11 cellular contexts compared by ENCODE assay signal in the genomic region with DNA sequence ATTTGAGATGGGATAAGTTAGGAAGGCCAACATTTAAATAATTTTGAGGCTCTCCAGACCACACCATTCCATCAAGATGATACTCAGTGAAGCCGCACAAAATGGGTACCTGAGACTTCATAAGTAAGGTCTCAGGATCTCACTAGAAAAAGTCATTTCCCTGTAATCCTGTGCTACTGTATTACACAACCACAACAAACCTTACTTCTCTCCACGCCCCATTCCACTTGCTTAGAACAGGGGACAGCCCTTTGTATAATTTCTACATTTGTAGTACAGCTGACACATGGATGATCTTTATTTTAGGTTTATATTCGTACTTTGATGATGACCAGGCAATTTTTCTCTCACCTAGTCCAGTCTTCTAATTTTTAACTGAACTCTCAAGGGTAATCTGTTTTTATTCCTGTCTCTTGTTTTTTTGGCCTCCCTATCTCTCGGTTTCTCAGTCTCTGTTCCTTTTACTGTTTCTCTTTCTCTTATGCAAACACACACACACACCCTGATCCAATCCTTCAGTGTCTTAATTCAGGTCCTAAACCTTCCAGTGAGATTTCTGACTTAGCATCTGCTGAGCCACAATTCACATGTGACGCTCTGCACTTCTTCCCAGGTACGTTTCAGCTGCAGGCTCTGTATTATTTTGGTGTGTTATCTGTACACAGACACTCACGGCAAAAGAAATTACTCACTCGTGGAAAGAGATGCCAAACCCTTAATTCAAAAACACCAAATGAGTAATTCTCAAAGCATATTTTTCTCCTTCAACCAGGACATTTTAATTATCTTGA.
A peak's percentile ranks its signal among the peaks of the same experiment; 100 is the strongest.
DNase-seq lines count a peak whose midpoint lies in the region; ATAC-seq and TF ChIP-seq lines count a peak whose summit lies in the region.
"Had no signal": no experiment of that assay in that cellular context is flagged by ENCODE, and none has a peak within 500 bp of the region (broad histone marks: within the 10 kb centered on the region; RNA-seq: fewer than 3 reads in every experiment).

No MANE protein-coding gene starts in this region.

- peak; percentile 56 for ATAC-seq in gastroesophageal sphincter
- no peak for ATAC-seq in GM21737 (IDR thresholded peaks at IDR 0.05; ENCODE audit: unreplicated experiment)

- TF ChIP-seq POLR2A in gastroesophageal sphincter (IDR thresholded peaks at IDR 0.05) (no peak), sigmoid colon (IDR thresholded peaks at IDR 0.05) (no peak)

- peak; percentile 62 for DNase-seq in EH (ENCODE audit: low read depth)
- DNase-seq in M059J (ENCODE audit: low read depth) = peak; percentile 68
- DNase-seq in sigmoid colon = no peak
- DNase-seq in occipital lobe (lab: John Stamatoyannopoulos, UW) = no peak
- no peak for DNase-seq in HuH-7.5 (ENCODE audit: low spot score)
- DNase-seq in central memory CD4-positive, alpha-beta T cell = no peak
- DNase-seq: activated naive CD4-positive, alpha-beta T cell treated with anti-CD3 and anti-CD28 coated beads, Interleukin-2, amount 10 ng/mL, durations not matched to agents 7 days and 5 days; H7; NCI-H2171 treated with DMSO at 0.1 percent for 48 hours had no signal

- intact Hi-C loops in sigmoid colon (cut with DNase I) = loop anchor here (5.0 kb wide), 1 partner anchor 185 kb away; no protein-coding TSS in a partner anchor

- H3K36me3 ChIP-seq in gastroesophageal sphincter (no peaks in the 10 kb centered on the region), sigmoid colon (no peaks in the 10 kb centered on the region)

- TF ChIP-seq EP300 in gastroesophageal sphincter (IDR thresholded peaks at IDR 0.05) (no peak), sigmoid colon (IDR thresholded peaks at IDR 0.05) (no peak)

- TF ChIP-seq CTCF in gastroesophageal sphincter (IDR thresholded peaks at IDR 0.05) (no peak), sigmoid colon (IDR thresholded peaks at IDR 0.05) (no peak)

- H3K27me3 ChIP-seq in gastroesophageal sphincter (no peaks in the 10 kb centered on the region), sigmoid colon (no peaks in the 10 kb centered on the region)

- no peaks in the 10 kb centered on the region for H3K9me3 ChIP-seq in gastroesophageal sphincter
- H3K9me3 ChIP-seq in sigmoid colon = no peaks in the 10 kb centered on the region

- peak overlapping the region in 3 of 4 donors; percentile 63 to 70 (median 63) for H3K27ac ChIP-seq in gastroesophageal sphincter
- peak overlapping the region; percentile 61 to 76 (median 65) for H3K27ac ChIP-seq in sigmoid colon

- H3K4me3 ChIP-seq in gastroesophageal sphincter (no peak overlapping the region), sigmoid colon (no peak overlapping the region)

- 36 to 46% methylated on average over 7 to 8 of the region's 8 CpGs for WGBS in gastroesophageal sphincter (ENCODE audit: low coverage in 1 of 2), 2 donors
- 26 to 60% methylated on average over 8 of the region's 8 CpGs for WGBS in sigmoid colon, 2 donors

- H3K4me1 ChIP-seq in gastroesophageal sphincter (peaks cover 0 to 27% (median 3%) of the 10 kb centered on the region in 3 donors), sigmoid colon (peaks cover 0 to 29% (median 17%) of the 10 kb centered on the region in 4 donors)

Comparison
In these comparisons a context has a peak if more than half of its experiments do, and no peak if none do; other contexts are left out.
1. DNase-seq: peak in EH (single experiment) and M059J (single experiment); none in sigmoid colon (single experiment), occipital lobe (single experiment), HuH-7.5 (single experiment) and central memory CD4-positive, alpha-beta T cell (single experiment).